14 cellular contexts compared by ENCODE assay signal in the genomic region with DNA sequence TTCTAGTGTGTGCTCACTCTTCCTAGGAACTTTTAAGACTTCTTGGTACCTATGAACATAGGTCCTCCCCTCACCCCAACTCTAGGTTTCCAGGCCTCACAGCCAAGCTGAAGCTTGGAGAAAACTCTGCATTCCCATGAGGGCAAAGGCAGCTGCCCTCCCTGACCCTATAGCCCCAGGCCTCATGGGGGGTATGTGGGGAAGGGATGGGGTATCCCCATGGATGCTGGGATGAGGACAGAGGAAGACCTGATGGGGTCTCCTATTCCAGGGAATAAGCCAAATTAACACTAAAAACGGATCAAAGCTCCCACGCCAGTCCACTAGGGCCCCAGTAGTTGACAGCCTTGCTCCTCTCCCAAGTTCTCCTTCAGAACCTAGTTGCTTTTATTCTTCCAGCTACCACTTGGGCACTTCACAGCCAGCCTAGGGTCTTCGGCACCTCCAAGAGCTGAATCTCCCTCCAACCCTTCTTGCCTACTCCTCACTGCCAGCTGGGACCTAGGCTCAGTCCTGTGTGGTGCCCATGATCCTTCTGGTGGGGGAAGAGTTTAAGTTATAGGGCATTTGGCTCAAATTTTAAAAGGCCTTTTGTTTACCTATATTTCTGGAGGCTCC.
"Had no signal": no experiment of that assay in that cellular context is flagged by ENCODE, and none has a peak within 500 bp of the region (broad histone marks: within the 10 kb centered on the region; RNA-seq: fewer than 3 reads in every experiment).

No MANE protein-coding gene starts in this region.

- H3K9me3 Mint-ChIP-seq: activated naive CD4-positive, alpha-beta T cell treated with anti-CD3 and anti-CD28 coated beads, Interleukin-2, amount 10 ng/mL, durations not matched to agents 7 days and 5 days; T-helper 1 cell treated with Interleukin-12 subunit alpha and Interleukin-12 subunit beta and Interleukin-4 antibody, amounts not matched to agents 30 μg/mL and 1 μg/mL, for 36 hours had no signal

- ATAC-seq: esophagus mucosa; naive thymus-derived CD4-positive, alpha-beta T cell had no signal

- H3K27ac Mint-ChIP-seq: activated naive CD4-positive, alpha-beta T cell treated with anti-CD3 and anti-CD28 coated beads, Interleukin-2, amount 10 ng/mL, durations not matched to agents 7 days and 5 days; T-helper 1 cell treated with Interleukin-12 subunit alpha and Interleukin-12 subunit beta and Interleukin-4 antibody, amounts not matched to agents 30 μg/mL and 1 μg/mL, for 36 hours had no signal

- DNase-seq: activated CD4-positive, alpha-beta T cell treated with anti-CD3 and anti-CD28 coated beads for 1 hour; activated CD8-positive, alpha-beta memory T cell treated with anti-CD3 and anti-CD28 coated beads for 24 hours; activated CD8-positive, alpha-beta memory T cell treated with anti-CD3 and anti-CD28 coated beads, Interleukin-2, amount 50 U/mL, for 48 hours; activated effector memory CD4-positive, alpha-beta T cell treated with Interleukin-2 at 50 U/mL for 16 hours; activated naive CD4-positive, alpha-beta T cell treated with anti-CD3 and anti-CD28 coated beads, Interleukin-2, amount 10 ng/mL, durations not matched to agents 7 days and 5 days; cortex of kidney; effector CD4-positive, alpha-beta T cell; mesenchymal stem cell; naive thymus-derived CD4-positive, alpha-beta T cell; spleen; stimulated activated naive CD4-positive, alpha-beta T cell; WERI-Rb-1 had no signal
